In genomic region chr11:104610597-104610996, GRCh38 we compare ENCODE assay signal across 1 cellular context.
A peak's percentile ranks its signal among the peaks of the same experiment; 100 is the strongest.
TF ChIP-seq lines count a peak whose summit lies in the region.

No MANE protein-coding gene starts in this region.

TF ChIP-seq in HepG2, 621 proteins besides CTCF, POLR2A, EP300 and RAD21:
- TF ChIP-seq HNF1A (IDR thresholded peaks at IDR 0.05; ENCODE audit: low read depth) (no peak), HNF1A (CRISPR knock-in tag; IDR thresholded peaks at IDR 0.05; ENCODE audit: borderline replicate concordance) (no peak), KAT8 (CRISPR knock-in tag; IDR thresholded peaks at IDR 0.05) (no peak), ZSCAN25 (CRISPR knock-in tag; IDR thresholded peaks at IDR 0.05) (no peak), MAFF (IDR thresholded peaks at IDR 0.05; ENCODE audit: low read depth, low read length) (peak; percentile 52; the same call in 1 of the 2 replicates), MAFK (conservative IDR thresholded peaks at IDR 0.05 in 1 of 2, IDR thresholded peaks at IDR 0.05 in 1 of 2; ENCODE audit: low read length in 2 of 2) (peak; percentile 52 to 70; a peak in 2 of 4 replicates), THAP11 (CRISPR knock-in tag; IDR thresholded peaks at IDR 0.05) (no peak), NR2F1 (CRISPR knock-in tag; IDR thresholded peaks at IDR 0.05) (no peak), NBN (conservative IDR thresholded peaks at IDR 0.05) (no peak), ZNF331 (CRISPR knock-in tag; IDR thresholded peaks at IDR 0.05) (no peak), CBX1 (IDR thresholded peaks at IDR 0.05; ENCODE audit: low read depth) (no peak)
